ENCODE assay signal across 8 cellular contexts in the genomic region with DNA sequence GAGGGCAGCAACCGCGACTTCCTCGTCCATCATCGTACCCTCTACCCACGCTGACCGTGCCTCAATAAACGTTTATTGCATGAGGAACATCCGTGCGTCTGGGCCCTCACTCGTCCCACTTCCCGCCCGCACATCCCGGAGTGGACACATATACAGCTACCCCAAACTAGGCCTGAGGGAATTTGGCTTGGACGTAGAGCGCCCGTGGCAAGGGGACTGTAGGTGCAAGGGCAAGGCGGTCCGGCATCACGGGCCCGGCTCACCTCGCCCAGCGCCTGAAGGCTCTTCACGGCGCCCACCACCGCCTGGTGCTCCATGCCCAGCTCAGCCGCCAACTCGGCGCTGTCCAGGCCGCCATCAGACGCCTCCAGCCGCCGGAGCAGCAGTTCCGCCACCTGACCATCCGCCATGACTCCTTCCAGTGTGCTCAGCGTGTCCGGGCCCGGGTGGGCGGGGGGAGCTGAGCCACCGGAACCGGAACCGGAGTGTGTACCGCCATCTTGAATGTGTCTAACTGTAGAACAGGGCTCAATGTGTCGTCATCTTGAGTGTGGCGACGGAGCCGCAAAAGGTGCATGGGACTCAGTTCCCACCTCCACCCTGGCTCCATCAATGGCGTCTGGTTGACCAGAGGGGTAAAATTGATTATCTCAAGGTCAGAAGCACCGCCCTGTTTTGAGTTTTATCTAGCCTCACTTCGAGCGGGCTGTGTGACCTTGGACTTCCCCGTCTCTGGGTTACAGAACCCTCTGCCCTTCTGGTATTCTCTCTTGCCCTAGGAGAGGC. TPM values are rescaled to one million over a fixed set of nuclear protein-coding genes. Genes with fewer than 3 reads are reported as not detected.
DNase-seq lines count a peak whose midpoint lies in the region; ATAC-seq, FAIRE-seq and TF ChIP-seq lines count a peak whose summit lies in the region.

A gene (minus strand): TSS at position 425 of the 786 bp plus-strand sequence. CDS start 15 bp downstream, at position 410.

- POLR2A ChIA-PET in GM10248 (lab: Yijun Ruan, JAX) (interaction anchor here (0.5 to 1.5 kb wide), 4 partner anchors 10 to 171 kb away, joined by 3 to 5 read pairs (median 4); no protein-coding TSS in a partner anchor), WTC11 (lab: Charles Lee) (interaction anchor here (0.7 to 2.1 kb wide), 5 partner anchors 13 to 49 kb away, joined by 3 to 12 read pairs (median 3); a partner anchor contains a TSS)

- H3K4me3 Mint-ChIP-seq in WTC11: peak within 1 kb of the TSS; percentile 99

- H3K27me3 Mint-ChIP-seq in WTC11 (ENCODE audit: low read depth): no peaks in the 10 kb centered on the region

- peak within 1 kb of the TSS; percentile 89 for H3K27ac Mint-ChIP-seq in WTC11

- H3K36me3 Mint-ChIP-seq in WTC11: peaks cover 25% of the 10 kb centered on the region

- H3K9me3 Mint-ChIP-seq in WTC11: no peaks in the 10 kb centered on the region

- H3K36me3 ChIP-seq in bronchial epithelial cell (ENCODE audit: control insufficient read depth, insufficient read depth, low read length): peaks cover 16% of the 10 kb centered on the region

- peak; percentile 93 for DNase-seq in GM10248 (ENCODE audit: extremely low spot score)
- DNase-seq in NCI-H2196 treated with DMSO at 0.1 percent for 48 hours (lab: John Stamatoyannopoulos, UW; ENCODE audit: unreplicated experiment): peak; percentile 71
- DNase-seq in WTC11 (ENCODE audit: low spot score): peak; percentile 87
- peak; percentile 80 for DNase-seq in bronchial epithelial cell (ENCODE audit: low read depth)
- peak; percentile 91 for DNase-seq in iPS-NIHi7 (ENCODE audit: extremely low spot score)

- no peaks in the 10 kb centered on the region for H3K27me3 ChIP-seq in bronchial epithelial cell (ENCODE audit: control insufficient read depth, insufficient read depth, low read length)

- H3K4me1 Mint-ChIP-seq in WTC11: peaks cover 28% of the 10 kb centered on the region

- ATAC-seq in HG02938 (IDR thresholded peaks at IDR 0.05; ENCODE audit: unreplicated experiment) (peak; percentile 38), WTC11 (peak; percentile 55), HG03097 (IDR thresholded peaks at IDR 0.05; ENCODE audit: low FRiP score, unreplicated experiment) (no peak)

- peak within 1 kb of the TSS; percentile 91 for H3K4me3 ChIP-seq in bronchial epithelial cell (ENCODE audit: low read depth, low read length)
- H3K4me3 ChIP-seq in skin epidermis: peak within 1 kb of the TSS; percentile 66 to 98 (median 87)

- TF ChIP-seq CTCF in GM10248 (IDR thresholded peaks at IDR 0.05; ENCODE audit: control extremely low read depth, extremely low read depth, low read depth, missing control alignments) (no peak), WTC11 (IDR thresholded peaks at IDR 0.05) (no peak), bronchial epithelial cell (IDR thresholded peaks at IDR 0.05; ENCODE audit: insufficient read depth, low read length, severe bottlenecking) (no peak)

- FAIRE-seq in bronchial epithelial cell (lab: Jason Lieb, UNC): no peak

- H3K27ac ChIP-seq in skin epidermis: peak within 1 kb of the TSS; percentile 68 to 95 (median 84)

- CTCF ChIA-PET in GM10248 (lab: Yijun Ruan, JAX): interaction anchor here (1.1 to 2.1 kb wide), 9 partner anchors 12 to 171 kb away, joined by 3 to 9 read pairs (median 3); a partner anchor contains a TSS
- CTCF ChIA-PET in WTC11 (lab: Charles Lee): interaction anchor here (0.6 to 2.7 kb wide), 5 partner anchors 32 to 86 kb away, joined by 3 to 20 read pairs (median 4); no protein-coding TSS in a partner anchor

TF ChIP-seq in WTC11, 78 proteins besides CTCF, POLR2A, EP300 and RAD21 (continues in another document):
- TF ChIP-seq FOXK1 (CRISPR knock-in tag; IDR thresholded peaks at IDR 0.05) (peak; percentile 82), ZNF671 (CRISPR knock-in tag; IDR thresholded peaks at IDR 0.05) (no peak), NFE2L1 (CRISPR knock-in tag; IDR thresholded peaks at IDR 0.05) (0 out of 2 replicates have a peak, but pooled peaks have one; percentile 45), NR2C2 (CRISPR knock-in tag; IDR thresholded peaks at IDR 0.05) (no peak)
- TF ChIP-seq, protein P1, sequence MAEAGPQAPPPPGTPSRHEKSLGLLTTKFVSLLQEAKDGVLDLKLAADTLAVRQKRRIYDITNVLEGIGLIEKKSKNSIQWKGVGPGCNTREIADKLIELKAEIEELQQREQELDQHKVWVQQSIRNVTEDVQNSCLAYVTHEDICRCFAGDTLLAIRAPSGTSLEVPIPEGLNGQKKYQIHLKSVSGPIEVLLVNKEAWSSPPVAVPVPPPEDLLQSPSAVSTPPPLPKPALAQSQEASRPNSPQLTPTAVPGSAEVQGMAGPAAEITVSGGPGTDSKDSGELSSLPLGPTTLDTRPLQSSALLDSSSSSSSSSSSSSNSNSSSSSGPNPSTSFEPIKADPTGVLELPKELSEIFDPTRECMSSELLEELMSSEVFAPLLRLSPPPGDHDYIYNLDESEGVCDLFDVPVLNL (CRISPR knock-in tag; IDR thresholded peaks at IDR 0.05; ENCODE audit: borderline replicate concordance, low read depth): no peak
- TF ChIP-seq, protein P2, sequence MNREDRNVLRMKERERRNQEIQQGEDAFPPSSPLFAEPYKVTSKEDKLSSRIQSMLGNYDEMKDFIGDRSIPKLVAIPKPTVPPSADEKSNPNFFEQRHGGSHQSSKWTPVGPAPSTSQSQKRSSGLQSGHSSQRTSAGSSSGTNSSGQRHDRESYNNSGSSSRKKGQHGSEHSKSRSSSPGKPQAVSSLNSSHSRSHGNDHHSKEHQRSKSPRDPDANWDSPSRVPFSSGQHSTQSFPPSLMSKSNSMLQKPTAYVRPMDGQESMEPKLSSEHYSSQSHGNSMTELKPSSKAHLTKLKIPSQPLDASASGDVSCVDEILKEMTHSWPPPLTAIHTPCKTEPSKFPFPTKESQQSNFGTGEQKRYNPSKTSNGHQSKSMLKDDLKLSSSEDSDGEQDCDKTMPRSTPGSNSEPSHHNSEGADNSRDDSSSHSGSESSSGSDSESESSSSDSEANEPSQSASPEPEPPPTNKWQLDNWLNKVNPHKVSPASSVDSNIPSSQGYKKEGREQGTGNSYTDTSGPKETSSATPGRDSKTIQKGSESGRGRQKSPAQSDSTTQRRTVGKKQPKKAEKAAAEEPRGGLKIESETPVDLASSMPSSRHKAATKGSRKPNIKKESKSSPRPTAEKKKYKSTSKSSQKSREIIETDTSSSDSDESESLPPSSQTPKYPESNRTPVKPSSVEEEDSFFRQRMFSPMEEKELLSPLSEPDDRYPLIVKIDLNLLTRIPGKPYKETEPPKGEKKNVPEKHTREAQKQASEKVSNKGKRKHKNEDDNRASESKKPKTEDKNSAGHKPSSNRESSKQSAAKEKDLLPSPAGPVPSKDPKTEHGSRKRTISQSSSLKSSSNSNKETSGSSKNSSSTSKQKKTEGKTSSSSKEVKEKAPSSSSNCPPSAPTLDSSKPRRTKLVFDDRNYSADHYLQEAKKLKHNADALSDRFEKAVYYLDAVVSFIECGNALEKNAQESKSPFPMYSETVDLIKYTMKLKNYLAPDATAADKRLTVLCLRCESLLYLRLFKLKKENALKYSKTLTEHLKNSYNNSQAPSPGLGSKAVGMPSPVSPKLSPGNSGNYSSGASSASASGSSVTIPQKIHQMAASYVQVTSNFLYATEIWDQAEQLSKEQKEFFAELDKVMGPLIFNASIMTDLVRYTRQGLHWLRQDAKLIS (CRISPR knock-in tag; IDR thresholded peaks at IDR 0.05; ENCODE audit: borderline replicate concordance): no peak
- TF ChIP-seq, protein P3, sequence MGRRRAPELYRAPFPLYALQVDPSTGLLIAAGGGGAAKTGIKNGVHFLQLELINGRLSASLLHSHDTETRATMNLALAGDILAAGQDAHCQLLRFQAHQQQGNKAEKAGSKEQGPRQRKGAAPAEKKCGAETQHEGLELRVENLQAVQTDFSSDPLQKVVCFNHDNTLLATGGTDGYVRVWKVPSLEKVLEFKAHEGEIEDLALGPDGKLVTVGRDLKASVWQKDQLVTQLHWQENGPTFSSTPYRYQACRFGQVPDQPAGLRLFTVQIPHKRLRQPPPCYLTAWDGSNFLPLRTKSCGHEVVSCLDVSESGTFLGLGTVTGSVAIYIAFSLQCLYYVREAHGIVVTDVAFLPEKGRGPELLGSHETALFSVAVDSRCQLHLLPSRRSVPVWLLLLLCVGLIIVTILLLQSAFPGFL (CRISPR knock-in tag; IDR thresholded peaks at IDR 0.05; ENCODE audit: borderline replicate concordance): 0 out of 2 replicates have a peak, but pooled peaks have one; percentile 24
- TF ChIP-seq, protein P4, sequence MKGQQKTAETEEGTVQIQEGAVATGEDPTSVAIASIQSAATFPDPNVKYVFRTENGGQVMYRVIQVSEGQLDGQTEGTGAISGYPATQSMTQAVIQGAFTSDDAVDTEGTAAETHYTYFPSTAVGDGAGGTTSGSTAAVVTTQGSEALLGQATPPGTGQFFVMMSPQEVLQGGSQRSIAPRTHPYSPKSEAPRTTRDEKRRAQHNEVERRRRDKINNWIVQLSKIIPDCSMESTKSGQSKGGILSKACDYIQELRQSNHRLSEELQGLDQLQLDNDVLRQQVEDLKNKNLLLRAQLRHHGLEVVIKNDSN (CRISPR knock-in tag; IDR thresholded peaks at IDR 0.05): peak; percentile 79

RNA-seq across cellular contexts. Expression of the gene that starts here (rescaled TPM):
- 103 to 108 TPM (median 106 TPM) in 3 replicates for total RNA-seq in WTC11 (2021)
- total RNA-seq in bronchial epithelial cell: 53.6 and 55.5 TPM in 2 replicates
